In the genomic region with DNA sequence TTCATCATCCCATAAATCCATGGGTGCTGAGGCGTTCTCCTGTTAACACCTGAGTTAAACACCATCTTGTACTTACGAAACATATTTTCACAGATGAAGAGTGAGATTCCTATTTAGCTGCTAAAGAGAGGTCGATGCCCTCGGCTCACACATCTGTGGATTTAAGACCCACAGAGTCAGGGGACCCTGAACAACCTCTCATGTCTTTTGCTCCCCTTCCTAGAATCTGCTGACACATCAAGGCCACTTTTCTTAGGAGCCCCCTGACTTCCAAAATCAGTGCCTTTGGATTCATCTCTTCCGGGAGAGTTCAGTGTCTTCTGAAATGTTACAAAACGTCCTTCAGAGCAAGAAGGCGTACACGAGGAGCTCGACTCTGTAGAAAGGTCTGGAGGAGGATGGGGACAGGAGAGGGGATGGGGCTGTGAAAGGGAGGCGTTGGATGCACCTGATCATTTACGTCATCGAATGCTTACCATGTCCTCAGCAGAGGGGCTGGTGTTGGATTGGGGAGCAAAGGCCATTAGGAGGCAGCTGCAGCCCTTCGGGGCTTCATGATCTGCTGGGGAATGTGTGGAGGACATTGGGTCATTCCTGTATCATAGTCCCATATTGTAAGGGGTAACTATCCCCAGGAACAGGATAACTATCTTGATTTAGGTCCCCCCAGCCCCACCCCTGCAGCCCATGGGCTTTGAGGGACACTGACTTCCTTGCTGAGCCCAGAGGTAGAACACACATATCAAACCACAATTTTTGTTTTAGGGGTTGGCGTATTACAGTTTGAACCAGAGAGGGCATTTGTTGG, we compare ENCODE assay signal across 37 cellular contexts. TPM values are rescaled to one million over a fixed set of nuclear protein-coding genes. Genes with fewer than 3 reads are reported as not detected.
"Had no signal": no experiment of that assay in that cellular context is flagged by ENCODE, and none has a peak within 500 bp of the region (broad histone marks: within the 10 kb centered on the region; RNA-seq: fewer than 3 reads in every experiment).

No MANE protein-coding gene starts in this region.

- H3K27ac Mint-ChIP-seq: dendritic cell treated with granulocyte-macrophage colony-stimulating factor and Interleukin-4, amounts not matched to agents 40 ng/mL and 50 ng/mL, for 4 days; endodermal cell; mesothelial cell of epicardium; natural killer cell treated with Interleukin-12 subunit alpha and Interleukin-12 subunit beta and Interleukin-15 and Interleukin-18, amount 100 ng/mL, for 72 hours had no signal

- H3K27me3 ChIP-seq: colonic mucosa, esophagus muscularis mucosa, gastroesophageal sphincter, heart left ventricle, left lung, testis had no signal

- H3K9me3 ChIP-seq: colonic mucosa, esophagus muscularis mucosa, gastroesophageal sphincter, heart left ventricle, left lung, mucosa of descending colon, testis, tibial artery had no signal

- DNase-seq: effector CD8-positive, alpha-beta T cell; foreskin keratinocyte; heart left ventricle; hippocampal formation; left cardiac atrium; left lung; mesenchymal stem cell; naive B cell; nucleus accumbens; posterior cingulate gyrus; stimulated activated CD4-positive, alpha-beta T cell treated with anti-CD3 and anti-CD28 coated beads, Interleukin-12 subunit alpha, Interleukin-12 subunit beta, amount 100 ng/mL, for 4 hours; stimulated activated CD4-positive, alpha-beta T cell treated with anti-CD3 and anti-CD28 coated beads, Interleukin-1b, Interleukin-23, amount 100 ng/mL, for 48 hours; stimulated activated CD4-positive, alpha-beta T cell treated with anti-CD3 and anti-CD28 coated beads, Interleukin-4, amount 100 ng/mL, for 1 hour; stimulated activated CD8-positive, alpha-beta memory T cell treated with anti-CD3 and anti-CD28 coated beads, Interleukin-4, amount 100 ng/mL, for 48 hours; stimulated activated naive CD4-positive, alpha-beta T cell treated with Interleukin-2 at 50 U/mL for 16 hours; substantia nigra; testis; tibial artery had no signal

- H3K4me3 ChIP-seq: colonic mucosa, esophagus muscularis mucosa, gastroesophageal sphincter, heart left ventricle, left lung, mucosa of descending colon, smooth muscle cell, testis, tibial artery had no signal

- H3K27ac ChIP-seq: colonic mucosa, epithelial cell of prostate, esophagus muscularis mucosa, foreskin keratinocyte, gastroesophageal sphincter, heart left ventricle, left lung, testis, tibial artery had no signal

- H3K27me3 Mint-ChIP-seq: type B pancreatic cell had no signal

- H3K36me3 ChIP-seq: colonic mucosa, esophagus muscularis mucosa, gastroesophageal sphincter, heart left ventricle, left lung, tibial artery had no signal

- H3K36me3 Mint-ChIP-seq: mesothelial cell of epicardium; natural killer cell treated with Interleukin-12 subunit alpha and Interleukin-12 subunit beta and Interleukin-15 and Interleukin-18, amount 100 ng/mL, for 72 hours; type B pancreatic cell had no signal

- H3K4me3 Mint-ChIP-seq: dendritic cell treated with granulocyte-macrophage colony-stimulating factor and Interleukin-4, amounts not matched to agents 40 ng/mL and 50 ng/mL, for 4 days; endodermal cell; mesothelial cell of epicardium; naive B cell; natural killer cell treated with Interleukin-12 subunit alpha and Interleukin-12 subunit beta and Interleukin-15 and Interleukin-18, amount 100 ng/mL, for 72 hours; type B pancreatic cell had no signal

- H3K4me1 ChIP-seq: colonic mucosa, esophagus muscularis mucosa, foreskin keratinocyte, gastroesophageal sphincter, heart left ventricle, left lung, testis, tibial artery had no signal

- H3K9me3 Mint-ChIP-seq: dendritic cell treated with granulocyte-macrophage colony-stimulating factor and Interleukin-4, amounts not matched to agents 40 ng/mL and 50 ng/mL, for 4 days; mesothelial cell of epicardium; naive B cell; natural killer cell treated with Interleukin-12 subunit alpha and Interleukin-12 subunit beta and Interleukin-15 and Interleukin-18, amount 100 ng/mL, for 72 hours; type B pancreatic cell had no signal

- H3K4me2 ChIP-seq: smooth muscle cell had no signal

- ATAC-seq: foreskin keratinocyte; gastroesophageal sphincter; heart left ventricle; left cardiac atrium; natural killer cell treated with Interleukin-12 subunit alpha and Interleukin-12 subunit beta and Interleukin-15 and Interleukin-18, amount 100 ng/mL, for 72 hours; sciatic nerve had no signal

RNA-seq across cellular contexts. Expression of gene BANF2, which starts 22.9 kb away (rescaled TPM):
- total RNA-seq: cerebellum; colonic mucosa; endodermal cell; esophagus muscularis mucosa; fibroblast of lung; foreskin keratinocyte; gastroesophageal sphincter; heart left ventricle; kidney epithelial cell; left cardiac atrium; left lung; lower leg skin; lung microvascular endothelial cell; mesothelial cell of epicardium; mucosa of descending colon; natural killer cell treated with Interleukin-12 subunit alpha and Interleukin-12 subunit beta and Interleukin-15 and Interleukin-18, amount 100 ng/mL, for 72 hours; osteocyte; sciatic nerve; smooth muscle cell; urinary bladder had no signal
- polyA plus RNA-seq: fibroblast of lung, foreskin keratinocyte, heart left ventricle, smooth muscle cell, urinary bladder had no signal
